1 cellular context compared by ENCODE assay signal in genomic region chr22:30356392-30357230, GRCh38.
TF ChIP-seq lines count a peak whose summit lies in the region.

Gene CCDC157 (plus strand): TSS chr22:30357007. CDS start chr22:30366001, 8,994 bp downstream.
Gene SF3A1 (minus strand): TSS chr22:30356894. CDS start chr22:30356792, 102 bp downstream.

TF ChIP-seq in K562, 482 proteins besides CTCF, POLR2A, EP300 and RAD21 (continued from another document and continues in another):
- peak; percentile 63; the same call in 1 of the 2 replicates for TF ChIP-seq CREB3L1 (IDR thresholded peaks at IDR 0.05; ENCODE audit: borderline replicate concordance, low read depth)
- peak; percentile 90 for TF ChIP-seq SUPT5H (IDR thresholded peaks at IDR 0.05)
- TF ChIP-seq ZBED1 (IDR thresholded peaks at IDR 0.05): no peak
- peak; percentile 56 for TF ChIP-seq E2F8 (IDR thresholded peaks at IDR 0.05; ENCODE audit: low read depth, partially characterized antibody)
- peak; percentile 62; the same call in 1 of the 2 replicates for TF ChIP-seq CHD2 (IDR thresholded peaks at IDR 0.05; ENCODE audit: low read depth, low read length)
- TF ChIP-seq POLR2G (IDR thresholded peaks at IDR 0.05; ENCODE audit: low read depth, low read length): peak; percentile 97
- no peak for TF ChIP-seq ZNF311 (CRISPR knock-in tag; IDR thresholded peaks at IDR 0.05)
- TF ChIP-seq MTA1 (IDR thresholded peaks at IDR 0.05; ENCODE audit: borderline replicate concordance): peak; percentile 93
- TF ChIP-seq KDM1A (IDR thresholded peaks at IDR 0.05): no peak
- TF ChIP-seq ATF7 (IDR thresholded peaks at IDR 0.05): peak; percentile 49; the same call in 1 of the 2 replicates
- TF ChIP-seq SRSF7 (optimal IDR thresholded peaks at IDR 0.05; ENCODE audit: low read depth, low read length): no peak
- TF ChIP-seq CC2D1A (IDR thresholded peaks at IDR 0.05): peak; percentile 80; the same call in 1 of the 2 replicates
- no peak for TF ChIP-seq ARID3B (CRISPR knock-in tag; IDR thresholded peaks at IDR 0.05; ENCODE audit: borderline replicate concordance)
- TF ChIP-seq CBX3 (IDR thresholded peaks at IDR 0.05; ENCODE audit: borderline replicate concordance in 1 of 2, low read length in 2 of 2): peak in 1 of 2 experiments; percentile 24; a peak in 1 of 3 replicates
- TF ChIP-seq ZNF592 (IDR thresholded peaks at IDR 0.05): no peak
- peak; percentile 50 to 64 for TF ChIP-seq NRF1 (conservative IDR thresholded peaks at IDR 0.05 in 1 of 2, IDR thresholded peaks at IDR 0.05 in 1 of 2)
- peak; percentile 95 for TF ChIP-seq ZBTB40 (IDR thresholded peaks at IDR 0.05)
- TF ChIP-seq ZBTB40 (CRISPR knock-in tag; IDR thresholded peaks at IDR 0.05): no peak
- TF ChIP-seq TAF7 (tag; IDR thresholded peaks at IDR 0.05): 0 out of 2 replicates have a peak, but pooled peaks have one; percentile 14
- peak; percentile 75 for TF ChIP-seq SIN3B (IDR thresholded peaks at IDR 0.05; ENCODE audit: low read depth)
- peak; percentile 80 for TF ChIP-seq POLR2B (IDR thresholded peaks at IDR 0.05; ENCODE audit: low read depth, partially characterized antibody)
- no peak; the same call in 1 of the 2 replicates for TF ChIP-seq ZNF511 (CRISPR knock-in tag; IDR thresholded peaks at IDR 0.05)
- peak; percentile 95 for TF ChIP-seq GABPB1 (CRISPR knock-in tag; IDR thresholded peaks at IDR 0.05)
- no peak for TF ChIP-seq ZNF41 (CRISPR knock-in tag; conservative IDR thresholded peaks at IDR 0.05)
- no peak for TF ChIP-seq ZC3H11A (IDR thresholded peaks at IDR 0.05; ENCODE audit: low read depth, low read length)
- TF ChIP-seq RB1 (IDR thresholded peaks at IDR 0.05; ENCODE audit: low read depth): 0 out of 2 replicates have a peak, but pooled peaks have one; percentile 36
- no peak for TF ChIP-seq PRPF4 (IDR thresholded peaks at IDR 0.05; ENCODE audit: insufficient read depth, low read depth, low read length, poor library complexity, severe bottlenecking)
- TF ChIP-seq MCM2 (IDR thresholded peaks at IDR 0.05; ENCODE audit: low read depth): no peak
- no peak for TF ChIP-seq CBFA2T3 (IDR thresholded peaks at IDR 0.05)
- peak; percentile 86 for TF ChIP-seq RBM22 (IDR thresholded peaks at IDR 0.05; ENCODE audit: low read depth, low read length, poor library complexity, severe bottlenecking)
- peak; percentile 67 for TF ChIP-seq MYC (IDR thresholded peaks at IDR 0.05; ENCODE audit: low read depth, low read length)
- 0 out of 2 replicates have a peak, but pooled peaks have one; percentile 37 for TF ChIP-seq MYC (CRISPR knock-in tag; IDR thresholded peaks at IDR 0.05; ENCODE audit: borderline replicate concordance, low read depth)
- TF ChIP-seq ELF4 (CRISPR knock-in tag; IDR thresholded peaks at IDR 0.05): 0 out of 2 replicates have a peak, but pooled peaks have one; percentile 13
- no peak for TF ChIP-seq GTF2B (IDR thresholded peaks at IDR 0.05; ENCODE audit: extremely low read depth, insufficient read length)
- peak; percentile 94 for TF ChIP-seq CREB1 (IDR thresholded peaks at IDR 0.05)
- TF ChIP-seq CREB1 (CRISPR knock-in tag; IDR thresholded peaks at IDR 0.05): peak; percentile 96
- no peak for TF ChIP-seq ZFP30 (CRISPR knock-in tag; IDR thresholded peaks at IDR 0.05; ENCODE audit: borderline replicate concordance)
- TF ChIP-seq BACH1 (tag; IDR thresholded peaks at IDR 0.05): no peak
- TF ChIP-seq RBBP5 (IDR thresholded peaks at IDR 0.05; ENCODE audit: borderline replicate concordance, insufficient read depth, low read length, poor library complexity, severe bottlenecking): peak; percentile 87
- no peak for TF ChIP-seq BRD9 (IDR thresholded peaks at IDR 0.05; ENCODE audit: low read depth, partially characterized antibody)
- no peak for TF ChIP-seq GTF2A2 (tag; IDR thresholded peaks at IDR 0.05)
- peak; percentile 95 for TF ChIP-seq ZFX (CRISPR knock-in tag; IDR thresholded peaks at IDR 0.05)
